Comparison of ENCODE assay signal across 24 cellular contexts in the genomic region with DNA sequence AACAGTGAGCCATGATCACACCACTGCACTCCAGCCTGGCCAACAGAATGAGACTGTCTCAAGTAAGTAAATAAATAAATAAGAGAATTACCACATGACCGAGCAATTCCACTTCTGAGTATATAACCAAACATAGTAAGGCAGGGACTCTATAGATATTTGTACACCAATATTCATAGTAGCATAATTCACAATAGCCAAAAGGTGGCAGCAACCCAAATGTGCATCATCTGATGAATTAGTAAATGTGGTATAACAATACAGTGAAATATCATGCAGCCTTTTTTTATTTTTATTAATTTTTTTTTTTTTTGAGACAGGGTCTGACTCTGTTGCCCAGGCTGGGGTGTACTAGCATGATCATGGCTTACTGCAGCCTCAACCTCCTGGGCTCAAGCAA. TPM values are rescaled to one million over a fixed set of nuclear protein-coding genes. Genes with fewer than 3 reads are reported as not detected.
DNase-seq lines count a peak whose midpoint lies in the region; ATAC-seq, FAIRE-seq and TF ChIP-seq lines count a peak whose summit lies in the region.
"Had no signal": no experiment of that assay in that cellular context is flagged by ENCODE, and none has a peak within 500 bp of the region (broad histone marks: within the 10 kb centered on the region; RNA-seq: fewer than 3 reads in every experiment).

No MANE protein-coding gene starts in this region.

- no peak overlapping the region for H3K27ac Mint-ChIP-seq in osteocyte (ENCODE audit: unreplicated experiment)
- H3K27ac Mint-ChIP-seq: activated CD4-positive, alpha-beta memory T cell treated with anti-CD3 and anti-CD28 coated beads, Interleukin-2, amount 10 ng/mL, durations not matched to agents 7 days and 5 days; activated naive CD4-positive, alpha-beta T cell treated with anti-CD3 and anti-CD28 coated beads, Interleukin-2, amount 10 ng/mL, durations not matched to agents 7 days and 5 days; CD8-positive, alpha-beta memory T cell; stimulated activated memory B cell treated with anti-CD40 and anti-IgM and Interleukin-4, amounts not matched to agents 10 μg/mL and 1 μg/mL and 100 μg/mL, for 72 hours had no signal

- CTCF ChIA-PET in K562 (lab: Yijun Ruan, JAX; ENCODE audit: low intra/inter-chr PET ratio) = interaction anchor here (0.7 kb wide), 1 partner anchor 157 kb away, joined by 3 read pairs; no protein-coding TSS in a partner anchor

- DNase-seq in HCEC 1CT (peak; percentile 28), K562 (ENCODE audit: extremely low read depth in 1 of 4, low spot score in 3 of 4) (no peak), osteocyte (ENCODE audit: extremely low spot score, unreplicated experiment) (no peak), NCI-H2029 (lab: John Stamatoyannopoulos, UW) (no peak), cerebellum (ENCODE audit: low spot score) (no peak), smooth muscle cell (lab: John Stamatoyannopoulos, UW; ENCODE audit: unreplicated experiment) (no peak)
- DNase-seq: activated CD4-positive, alpha-beta memory T cell treated with anti-CD3 and anti-CD28 coated beads, Interleukin-2, amount 10 ng/mL, durations not matched to agents 7 days and 5 days; activated naive CD4-positive, alpha-beta T cell treated with anti-CD3 and anti-CD28 coated beads, Interleukin-2, amount 10 ng/mL, durations not matched to agents 7 days and 5 days; activated T-cell treated with anti-CD3 and anti-CD28 coated beads, Interleukin-2, amount 50 U/mL, for 1 hour; caudate nucleus; CD8-positive, alpha-beta memory T cell; gastrocnemius medialis; NCI-H1105; NCI-H2081 treated with DMSO at 0.1 percent for 48 hours; NCI-H446; SW 1271 had no signal

- no peak for TF ChIP-seq RAD21 in K562 (CRISPR knock-in tag; conservative IDR thresholded peaks at IDR 0.05 in 1 of 2, IDR thresholded peaks at IDR 0.05 in 1 of 2)

- no peaks in the 10 kb centered on the region for H3K27me3 Mint-ChIP-seq in osteocyte (ENCODE audit: unreplicated experiment)
- H3K27me3 Mint-ChIP-seq: activated CD4-positive, alpha-beta memory T cell treated with anti-CD3 and anti-CD28 coated beads, Interleukin-2, amount 10 ng/mL, durations not matched to agents 7 days and 5 days; activated naive CD4-positive, alpha-beta T cell treated with anti-CD3 and anti-CD28 coated beads, Interleukin-2, amount 10 ng/mL, durations not matched to agents 7 days and 5 days; CD8-positive, alpha-beta memory T cell; stimulated activated memory B cell treated with anti-CD40 and anti-IgM and Interleukin-4, amounts not matched to agents 10 μg/mL and 1 μg/mL and 100 μg/mL, for 72 hours had no signal

- TF ChIP-seq POLR2A in K562 (conservative IDR thresholded peaks at IDR 0.05) = no peak

- peaks cover 7% of the 10 kb centered on the region for H3K4me1 ChIP-seq in OCI-LY3 (ENCODE audit: low read length)
- no peaks in the 10 kb centered on the region for H3K4me1 ChIP-seq in K562 (replicated peaks in 1 of 2; ENCODE audit: control insufficient read depth in 2 of 2, insufficient read depth in 2 of 2, low read length in 2 of 2)
- H3K4me1 ChIP-seq in smooth muscle cell (ENCODE audit: low read depth) = no peaks in the 10 kb centered on the region
- H3K4me1 ChIP-seq: gastrocnemius medialis had no signal

- H3K27ac ChIP-seq in OCI-LY3 (ENCODE audit: low read length) (no peak overlapping the region), K562 (ENCODE audit: extremely low read depth, low read depth, low read length) (no peak overlapping the region), smooth muscle cell (ENCODE audit: low read depth) (no peak overlapping the region)
- H3K27ac ChIP-seq: gastrocnemius medialis, KMS-11, neutrophil, RWPE1, skin epidermis had no signal

- H3K4me1 Mint-ChIP-seq in osteocyte (ENCODE audit: unreplicated experiment) = no peaks in the 10 kb centered on the region
- H3K4me1 Mint-ChIP-seq: activated CD4-positive, alpha-beta memory T cell treated with anti-CD3 and anti-CD28 coated beads, Interleukin-2, amount 10 ng/mL, durations not matched to agents 7 days and 5 days; activated naive CD4-positive, alpha-beta T cell treated with anti-CD3 and anti-CD28 coated beads, Interleukin-2, amount 10 ng/mL, durations not matched to agents 7 days and 5 days; CD8-positive, alpha-beta memory T cell; stimulated activated memory B cell treated with anti-CD40 and anti-IgM and Interleukin-4, amounts not matched to agents 10 μg/mL and 1 μg/mL and 100 μg/mL, for 72 hours had no signal

- H3K9ac ChIP-seq in OCI-LY3 (ENCODE audit: low read length) = no peak overlapping the region
- no peak overlapping the region for H3K9ac ChIP-seq in K562 (ENCODE audit: insufficient read depth in 1 of 2, low read depth in 2 of 2, low read length in 2 of 2)
- no peak overlapping the region for H3K9ac ChIP-seq in smooth muscle cell (ENCODE audit: low read depth)
- H3K9ac ChIP-seq: KMS-11 had no signal

- H3K9me3 Mint-ChIP-seq in osteocyte (ENCODE audit: unreplicated experiment) = no peaks in the 10 kb centered on the region
- H3K9me3 Mint-ChIP-seq: activated CD4-positive, alpha-beta memory T cell treated with anti-CD3 and anti-CD28 coated beads, Interleukin-2, amount 10 ng/mL, durations not matched to agents 7 days and 5 days; activated naive CD4-positive, alpha-beta T cell treated with anti-CD3 and anti-CD28 coated beads, Interleukin-2, amount 10 ng/mL, durations not matched to agents 7 days and 5 days; CD8-positive, alpha-beta memory T cell; stimulated activated memory B cell treated with anti-CD40 and anti-IgM and Interleukin-4, amounts not matched to agents 10 μg/mL and 1 μg/mL and 100 μg/mL, for 72 hours had no signal

- no peak overlapping the region for H3K4me3 ChIP-seq in OCI-LY3 (ENCODE audit: low read length)
- H3K4me3 ChIP-seq in K562 = no peak overlapping the region
- H3K4me3 ChIP-seq in smooth muscle cell = no peak overlapping the region
- H3K4me3 ChIP-seq: gastrocnemius medialis, lung, skin epidermis had no signal

- no peak for FAIRE-seq in K562 (lab: Jason Lieb, UNC)
- FAIRE-seq: keratinocyte had no signal

- no peaks in the 10 kb centered on the region for H3K9me3 ChIP-seq in OCI-LY3 (ENCODE audit: insufficient read depth, low read length)
- no peaks in the 10 kb centered on the region for H3K9me3 ChIP-seq in K562 (replicated peaks; ENCODE audit: control insufficient read depth, insufficient read depth, low read depth, low read length)
- H3K9me3 ChIP-seq in smooth muscle cell (replicated peaks; ENCODE audit: low read depth) = no peaks in the 10 kb centered on the region
- H3K9me3 ChIP-seq: gastrocnemius medialis, neutrophil had no signal

- no peak overlapping the region for H3K4me3 Mint-ChIP-seq in osteocyte (ENCODE audit: unreplicated experiment)
- H3K4me3 Mint-ChIP-seq: activated CD4-positive, alpha-beta memory T cell treated with anti-CD3 and anti-CD28 coated beads, Interleukin-2, amount 10 ng/mL, durations not matched to agents 7 days and 5 days; activated naive CD4-positive, alpha-beta T cell treated with anti-CD3 and anti-CD28 coated beads, Interleukin-2, amount 10 ng/mL, durations not matched to agents 7 days and 5 days; CD8-positive, alpha-beta memory T cell; stimulated activated memory B cell treated with anti-CD40 and anti-IgM and Interleukin-4, amounts not matched to agents 10 μg/mL and 1 μg/mL and 100 μg/mL, for 72 hours had no signal

- H4K20me1 ChIP-seq in OCI-LY3 (ENCODE audit: insufficient read depth, low read length) = no peaks in the 10 kb centered on the region
- H4K20me1 ChIP-seq in K562 (replicated peaks; ENCODE audit: control insufficient read depth, insufficient read depth, low read length) = no peaks in the 10 kb centered on the region
- H4K20me1 ChIP-seq in smooth muscle cell (ENCODE audit: low read depth) = no peaks in the 10 kb centered on the region

- ATAC-seq in K562 = peak; percentile 46; the same call in 1 of the 3 replicates
- ATAC-seq: gastrocnemius medialis; stimulated activated memory B cell treated with anti-CD40 and anti-IgM and Interleukin-4, amounts not matched to agents 10 μg/mL and 1 μg/mL and 100 μg/mL, for 72 hours had no signal

- intact Hi-C loops in K562 (cut with micrococcal nuclease) = no loop called here

- H3K36me3 ChIP-seq in OCI-LY3 (replicated peaks; ENCODE audit: low read depth, low read length) = no peaks in the 10 kb centered on the region
- H3K36me3 ChIP-seq in K562 (ENCODE audit: control insufficient read depth, insufficient read depth, low read length) = no peaks in the 10 kb centered on the region
- peaks cover 4% of the 10 kb centered on the region for H3K36me3 ChIP-seq in smooth muscle cell (ENCODE audit: low read depth)
- H3K36me3 ChIP-seq: neutrophil had no signal

- POLR2A ChIA-PET in K562 (lab: Yijun Ruan, JAX) = no interaction called here

- H3F3A ChIP-seq in smooth muscle cell (ENCODE audit: low read depth) = no peaks in the 10 kb centered on the region

- TF ChIP-seq EP300 in K562 (IDR thresholded peaks at IDR 0.05; ENCODE audit: low read length) = no peak

- TF ChIP-seq CTCF in OCI-LY3 (IDR thresholded peaks at IDR 0.05; ENCODE audit: low read depth, low read length) (peak; percentile 18), K562 (IDR thresholded peaks at IDR 0.05 in 2 of 3, conservative IDR thresholded peaks at IDR 0.05 in 1 of 3; ENCODE audit: insufficient read depth in 2 of 3, low read depth in 1 of 3, low read length in 3 of 3) (peak in 1 of 3 experiments; percentile 19; a peak in 2 of 6 replicates), osteocyte (IDR thresholded peaks at IDR 0.05) (peak; percentile 25), smooth muscle cell (IDR thresholded peaks at IDR 0.05; ENCODE audit: borderline replicate concordance, insufficient read depth, poor library complexity, severe bottlenecking) (no peak)

- in situ Hi-C loops in K562 (cut with MboI) = no loop called here

- WGBS in K562 (ENCODE audit: insufficient coverage, low coverage, missing lambda C conversion rate) = 0% methylated on average over 1 of the region's 1 CpG
- 82% methylated on average over 1 of the region's 1 CpG for WGBS in smooth muscle cell (ENCODE audit: low lambda C conversion rate)

- no TSS peak for BruUV-seq in K562 (replicated peaks; lab: Mats Ljungman, UMichigan)

- H3K27me3 ChIP-seq in OCI-LY3 (ENCODE audit: low read depth, low read length) = no peaks in the 10 kb centered on the region
- peaks cover 3 to 4% of the 10 kb centered on the region in 2 experiments; a peak in 2 of 5 replicates for H3K27me3 ChIP-seq in K562 (ENCODE audit: control insufficient read depth in 2 of 2, insufficient read depth in 2 of 2, low read length in 2 of 2)
- no peaks in the 10 kb centered on the region for H3K27me3 ChIP-seq in smooth muscle cell (ENCODE audit: low read depth)
- H3K27me3 ChIP-seq: gastrocnemius medialis, neutrophil had no signal

- H3K4me2 ChIP-seq in OCI-LY3 (ENCODE audit: low read length) (no peak overlapping the region), K562 (ENCODE audit: insufficient read depth, low read length) (no peak overlapping the region), smooth muscle cell (no peak overlapping the region)

- H2AFZ ChIP-seq in OCI-LY3 (ENCODE audit: low read depth, low read length) = no peak overlapping the region
- no peak overlapping the region for H2AFZ ChIP-seq in K562 (ENCODE audit: low read depth, low read length)
- H2AFZ ChIP-seq in smooth muscle cell (ENCODE audit: low read depth) = no peak overlapping the region

- H3K9me1 ChIP-seq in K562 (ENCODE audit: control insufficient read depth, insufficient read depth, low read length) = no peaks in the 10 kb centered on the region

- peaks cover 44% of the 10 kb centered on the region for H3K36me3 Mint-ChIP-seq in osteocyte (ENCODE audit: unreplicated experiment)
- H3K36me3 Mint-ChIP-seq: activated naive CD4-positive, alpha-beta T cell treated with anti-CD3 and anti-CD28 coated beads, Interleukin-2, amount 10 ng/mL, durations not matched to agents 7 days and 5 days; CD8-positive, alpha-beta memory T cell; stimulated activated memory B cell treated with anti-CD40 and anti-IgM and Interleukin-4, amounts not matched to agents 10 μg/mL and 1 μg/mL and 100 μg/mL, for 72 hours had no signal

- H3K79me2 ChIP-seq in OCI-LY3 (ENCODE audit: low read length) (no peaks in the 10 kb centered on the region), K562 (ENCODE audit: control insufficient read depth, insufficient read depth, low read length) (no peaks in the 10 kb centered on the region), smooth muscle cell (ENCODE audit: low read depth) (no peaks in the 10 kb centered on the region)

RNA-seq across cellular contexts. Expression of gene ALDH7A1, which starts 33.1 kb away (rescaled TPM):
- not detected in 2 replicates for total RNA-seq in K562 (2011; cell fraction: chromatin; rRNA removed; ENCODE audit: low replicate concordance)
- total RNA-seq in K562 (2011; cell fraction: nucleolus; rRNA removed) = not detected in 2 replicates
- 0.15 TPM in 1 of 2 replicates, not detected in the other for total RNA-seq in K562 (2011; cell fraction: nucleoplasm; rRNA removed)
- total RNA-seq in K562 (2014; rRNA removed) (not detected in 2 replicates), K562 (2014; rRNA removed; fragmentation: Illumina TruSeq; extraction: Trizol) (not detected in 2 replicates), K562 (2015; rRNA removed; fragmentation: Illumina TruSeq; extraction: Trizol) (not detected in 2 replicates), K562 (2021) (0.38 and 0.49 TPM in 2 replicates), osteocyte (117 and 130 TPM in 2 replicates), cerebellum (60.0 TPM), smooth muscle cell (26.5 and 28.4 TPM in 2 replicates)
- polyA plus RNA-seq in K562 (2011; rRNA removed) (0.04 TPM in 1 of 2 replicates, not detected in the other), K562 (2014; fragmentation: Illumina TruSeq; extraction: Trizol) (not detected in 2 replicates), K562 (2014; fragmentation: Nextera tagmentation; extraction: Ambion mirVana) (not detected), K562 (2014; rRNA removed) (not detected in 2 replicates), smooth muscle cell (55.3 and 56.8 TPM in 2 replicates)
- not detected in 2 replicates for polyA plus RNA-seq in K562 (2011; cell fraction: cytosol; rRNA removed)
- not detected in 2 replicates for polyA plus RNA-seq in K562 (2011; cell fraction: nucleus; rRNA removed)
- polyA plus RNA-seq in K562 (2012) = 0.16 TPM in 1 of 2 replicates, not detected in the other
- not detected in 2 replicates for polyA minus RNA-seq in K562 (2011; rRNA and poly(A)+ RNA removed)
- not detected in 2 replicates for polyA minus RNA-seq in K562 (2011; cell fraction: cytosol; rRNA and poly(A)+ RNA removed)
- polyA minus RNA-seq in K562 (2011; cell fraction: nucleus; rRNA and poly(A)+ RNA removed) = 0.67 TPM in 1 of 2 replicates, not detected in the other

RNA-seq across cellular contexts. Expression of gene PHAX, which starts 38.8 kb away (rescaled TPM):
- total RNA-seq in K562 (2011; cell fraction: chromatin; rRNA removed; ENCODE audit: low replicate concordance) = 37.3 and 64.3 TPM in 2 replicates
- 28.2 and 28.4 TPM in 2 replicates for total RNA-seq in K562 (2011; cell fraction: nucleolus; rRNA removed)
- 17.1 and 29.6 TPM in 2 replicates for total RNA-seq in K562 (2011; cell fraction: nucleoplasm; rRNA removed)
- total RNA-seq in K562 (2014; rRNA removed) (20.2 and 24.9 TPM in 2 replicates), K562 (2014; rRNA removed; fragmentation: Illumina TruSeq; extraction: Trizol) (46.8 and 55.3 TPM in 2 replicates), K562 (2015; rRNA removed; fragmentation: Illumina TruSeq; extraction: Trizol) (46.9 and 47.5 TPM in 2 replicates), K562 (2021) (25.8 and 26.1 TPM in 2 replicates), osteocyte (43.4 and 51.1 TPM in 2 replicates), cerebellum (62.4 TPM), smooth muscle cell (34.4 and 61.3 TPM in 2 replicates)
- polyA plus RNA-seq in K562 (2011; rRNA removed) (20.1 and 33.4 TPM in 2 replicates), K562 (2014; fragmentation: Illumina TruSeq; extraction: Trizol) (37.7 and 43.5 TPM in 2 replicates), K562 (2014; fragmentation: Nextera tagmentation; extraction: Ambion mirVana) (10 to 100 TPM; 56.1 to 59.8 TPM), K562 (2014; rRNA removed) (27.7 and 35.1 TPM in 2 replicates), smooth muscle cell (45.4 and 58.2 TPM in 2 replicates)
- 18.0 and 26.0 TPM in 2 replicates for polyA plus RNA-seq in K562 (2011; cell fraction: cytosol; rRNA removed)
- 5.1 and 5.3 TPM in 2 replicates for polyA plus RNA-seq in K562 (2011; cell fraction: nucleus; rRNA removed)
- polyA plus RNA-seq in K562 (2012) = 18.9 and 32.2 TPM in 2 replicates
- polyA minus RNA-seq in K562 (2011; rRNA and poly(A)+ RNA removed) = 58.4 and 72.4 TPM in 2 replicates
- 7.6 and 18.0 TPM in 2 replicates for polyA minus RNA-seq in K562 (2011; cell fraction: cytosol; rRNA and poly(A)+ RNA removed)
- 10.2 and 20.2 TPM in 2 replicates for polyA minus RNA-seq in K562 (2011; cell fraction: nucleus; rRNA and poly(A)+ RNA removed)

Comparison
In these comparisons a context has a peak if more than half of its experiments do, and no peak if none do; other contexts are left out.
1. RNA of gene ALDH7A1, which starts 33.1 kb away (total RNA-seq): 117 to 130 TPM in osteocyte, 60.0 TPM in cerebellum (single experiment) and 26.5 to 28.4 TPM in smooth muscle cell; 0.15 to 0.49 TPM in K562; every median in the first group is over 10 times any median in the second.